1 cellular context compared by ENCODE assay signal in genomic region chr1:93844262-93845045, GRCh38.
A peak's percentile ranks its signal among the peaks of the same experiment; 100 is the strongest.
TF ChIP-seq lines count a peak whose summit lies in the region.

No MANE protein-coding gene starts in this region.

TF ChIP-seq in K562, 482 proteins besides CTCF, POLR2A, EP300 and RAD21 (continued from another document):
- TF ChIP-seq CAMTA2 (CRISPR knock-in tag; conservative IDR thresholded peaks at IDR 0.05) (no peak), ARID1B (IDR thresholded peaks at IDR 0.05) (peak; percentile 75), ZNF217 (CRISPR knock-in tag; IDR thresholded peaks at IDR 0.05) (no peak), HNRNPUL1 (IDR thresholded peaks at IDR 0.05; ENCODE audit: low read length) (no peak), SFPQ (IDR thresholded peaks at IDR 0.05; ENCODE audit: low read depth, low read length) (no peak), ZNF75A (CRISPR knock-in tag; IDR thresholded peaks at IDR 0.05) (no peak), SMAD1 (IDR thresholded peaks at IDR 0.05; ENCODE audit: low read depth, low read length, partially characterized antibody) (no peak), CLOCK (CRISPR knock-in tag; IDR thresholded peaks at IDR 0.05; ENCODE audit: borderline replicate concordance) (no peak), KAT8 (IDR thresholded peaks at IDR 0.05; ENCODE audit: low read depth) (no peak), SMARCE1 (IDR thresholded peaks at IDR 0.05) (no peak), ZNF146 (CRISPR knock-in tag; IDR thresholded peaks at IDR 0.05; ENCODE audit: unreplicated experiment) (no peak), ZFP36 (IDR thresholded peaks at IDR 0.05; ENCODE audit: low read depth, low read length, partially characterized antibody) (no peak), MTA2 (IDR thresholded peaks at IDR 0.05; ENCODE audit: low read depth) (peak; percentile 44; the same call in 1 of the 2 replicates), SMARCA4 (IDR thresholded peaks at IDR 0.05) (peak; percentile 70; the same call in 1 of the 2 replicates), CXXC5 (CRISPR knock-in tag; IDR thresholded peaks at IDR 0.05) (no peak), RB1 (IDR thresholded peaks at IDR 0.05; ENCODE audit: low read depth) (peak; percentile 46; the same call in 1 of the 2 replicates), CBFA2T2 (conservative IDR thresholded peaks at IDR 0.05) (peak; percentile 63), EHMT2 (IDR thresholded peaks at IDR 0.05) (no peak), XRCC3 (IDR thresholded peaks at IDR 0.05) (no peak), DPF2 (IDR thresholded peaks at IDR 0.05) (peak; percentile 76), NONO (IDR thresholded peaks at IDR 0.05; ENCODE audit: low read depth in 2 of 2, low read length in 1 of 2) (no peak)
